In genomic region chr17:40218006-40218739, GRCh38 we compare ENCODE assay signal across 8 cellular contexts. TPM values are rescaled to one million over a fixed set of nuclear protein-coding genes. Genes with fewer than 3 reads are reported as not detected.
DNase-seq lines count a peak whose midpoint lies in the region; ATAC-seq and TF ChIP-seq lines count a peak whose summit lies in the region.

No MANE protein-coding gene starts in this region.

- H3K4me3 Mint-ChIP-seq in activated CD8-positive, alpha-beta memory T cell treated with anti-CD3 and anti-CD28 coated beads, Interleukin-2, amount 10 ng/mL, durations not matched to agents 7 days and 5 days, result peak overlapping the region; percentile 92
- peak overlapping the region; percentile 87 to 99 (median 94) for H3K4me3 Mint-ChIP-seq in immature natural killer cell

- no peak overlapping the region for H3K4me3 ChIP-seq in foreskin fibroblast (ENCODE audit: low read depth in 1 of 2, low read length in 2 of 2)

- peaks cover 23% of the 10 kb centered on the region for H3K4me1 Mint-ChIP-seq in activated CD8-positive, alpha-beta memory T cell treated with anti-CD3 and anti-CD28 coated beads, Interleukin-2, amount 10 ng/mL, durations not matched to agents 7 days and 5 days
- peaks cover 26 to 37% of the 10 kb centered on the region in 2 donors for H3K4me1 Mint-ChIP-seq in immature natural killer cell

- TF ChIP-seq CTCF in foreskin fibroblast (IDR thresholded peaks at IDR 0.05; ENCODE audit: low read depth, low read length), result no peak

- H3K36me3 Mint-ChIP-seq in activated CD8-positive, alpha-beta memory T cell treated with anti-CD3 and anti-CD28 coated beads, Interleukin-2, amount 10 ng/mL, durations not matched to agents 7 days and 5 days, result peaks cover 2% of the 10 kb centered on the region
- peaks cover 5 to 8% of the 10 kb centered on the region in 2 donors for H3K36me3 Mint-ChIP-seq in activated naive CD4-positive, alpha-beta T cell treated with anti-CD3 and anti-CD28 coated beads, Interleukin-2, amount 50 U/mL, for 72 hours
- H3K36me3 Mint-ChIP-seq in immature natural killer cell, result no peaks in the 10 kb centered on the region

- ATAC-seq in activated CD8-positive, alpha-beta memory T cell treated with anti-CD3 and anti-CD28 coated beads, Interleukin-2, amount 10 ng/mL, durations not matched to agents 7 days and 5 days, result no peak
- ATAC-seq in activated naive CD4-positive, alpha-beta T cell treated with anti-CD3 and anti-CD28 coated beads, Interleukin-2, amount 50 U/mL, for 72 hours, result peak in 1 of 2 donors; percentile 15

- DNase-seq in activated CD8-positive, alpha-beta memory T cell treated with anti-CD3 and anti-CD28 coated beads, Interleukin-2, amount 10 ng/mL, durations not matched to agents 7 days and 5 days, result no peak
- DNase-seq in activated CD8-positive, alpha-beta memory T cell treated with anti-CD3 and anti-CD28 coated beads for 24 hours, result no peak
- DNase-seq in activated naive CD4-positive, alpha-beta T cell treated with anti-CD3 and anti-CD28 coated beads, Interleukin-2, amount 50 U/mL, for 72 hours (ENCODE audit: low spot score in 2 of 2), result no peak
- DNase-seq in immature natural killer cell (no peak), substantia nigra (lab: John Stamatoyannopoulos, UW) (no peak), NCI-H2029 (lab: John Stamatoyannopoulos, UW) (no peak), OCI-M2 (lab: John Stamatoyannopoulos, UW; ENCODE audit: unreplicated experiment) (no peak), foreskin fibroblast (no peak)

- H3K27me3 Mint-ChIP-seq in activated CD8-positive, alpha-beta memory T cell treated with anti-CD3 and anti-CD28 coated beads, Interleukin-2, amount 10 ng/mL, durations not matched to agents 7 days and 5 days, result no peaks in the 10 kb centered on the region
- H3K27me3 Mint-ChIP-seq in immature natural killer cell (ENCODE audit: low read depth in 3 of 3), result peaks cover 3 to 10% (median 6%) of the 10 kb centered on the region in 3 donors

- peak overlapping the region; percentile 100 for H3K27ac Mint-ChIP-seq in activated CD8-positive, alpha-beta memory T cell treated with anti-CD3 and anti-CD28 coated beads, Interleukin-2, amount 10 ng/mL, durations not matched to agents 7 days and 5 days
- H3K27ac Mint-ChIP-seq in activated naive CD4-positive, alpha-beta T cell treated with anti-CD3 and anti-CD28 coated beads, Interleukin-2, amount 50 U/mL, for 72 hours, result peak overlapping the region; percentile 98 to 100
- peak overlapping the region; percentile 98 to 100 (median 100) for H3K27ac Mint-ChIP-seq in immature natural killer cell

- H3K27ac ChIP-seq in substantia nigra (ENCODE audit: low read depth, low read length, poor library complexity, severe bottlenecking), result peak overlapping the region; percentile 94

- H3K9me3 Mint-ChIP-seq in activated CD8-positive, alpha-beta memory T cell treated with anti-CD3 and anti-CD28 coated beads, Interleukin-2, amount 10 ng/mL, durations not matched to agents 7 days and 5 days (ENCODE audit: low read depth), result no peaks in the 10 kb centered on the region
- no peaks in the 10 kb centered on the region for H3K9me3 Mint-ChIP-seq in activated naive CD4-positive, alpha-beta T cell treated with anti-CD3 and anti-CD28 coated beads, Interleukin-2, amount 50 U/mL, for 72 hours
- no peaks in the 10 kb centered on the region for H3K9me3 Mint-ChIP-seq in immature natural killer cell

- CTCF ChIA-PET in activated CD8-positive, alpha-beta memory T cell treated with anti-CD3 and anti-CD28 coated beads, Interleukin-2, amount 10 ng/mL, durations not matched to agents 7 days and 5 days (lab: Charles Lee), result interaction anchor here (0.7 to 3.3 kb wide), 27 partner anchors 10 to 237 kb away, joined by 3 to 20 read pairs (median 4); partner anchors contain the start of genes CDC6 and PSMD3

RNA-seq across cellular contexts. Expression of gene WIPF2, which starts 0.9 kb away (rescaled TPM):
- 10 to 100 TPM; 24.1 to 26.1 TPM for total RNA-seq in activated CD8-positive, alpha-beta memory T cell treated with anti-CD3 and anti-CD28 coated beads, Interleukin-2, amount 10 ng/mL, durations not matched to agents 7 days and 5 days
- total RNA-seq in activated naive CD4-positive, alpha-beta T cell treated with anti-CD3 and anti-CD28 coated beads, Interleukin-2, amount 50 U/mL, for 72 hours, result 10 to 100 TPM; 25.7 to 26.4 TPM
- 10 to 100 TPM in 1 of 3 donors, 1 to 10 TPM in 2; 4.0 to 14.2 (median 5.2) TPM for polyA plus RNA-seq in immature natural killer cell

RNA-seq across cellular contexts. Expression of gene RAPGEFL1, which starts 40.9 kb away (rescaled TPM):
- total RNA-seq in activated CD8-positive, alpha-beta memory T cell treated with anti-CD3 and anti-CD28 coated beads, Interleukin-2, amount 10 ng/mL, durations not matched to agents 7 days and 5 days, result 1 to 10 TPM; 4.4 to 4.6 TPM
- 1 to 10 TPM; 5.3 to 7.1 TPM for total RNA-seq in activated naive CD4-positive, alpha-beta T cell treated with anti-CD3 and anti-CD28 coated beads, Interleukin-2, amount 50 U/mL, for 72 hours
- polyA plus RNA-seq in immature natural killer cell, result not detected
